In the genomic region with DNA sequence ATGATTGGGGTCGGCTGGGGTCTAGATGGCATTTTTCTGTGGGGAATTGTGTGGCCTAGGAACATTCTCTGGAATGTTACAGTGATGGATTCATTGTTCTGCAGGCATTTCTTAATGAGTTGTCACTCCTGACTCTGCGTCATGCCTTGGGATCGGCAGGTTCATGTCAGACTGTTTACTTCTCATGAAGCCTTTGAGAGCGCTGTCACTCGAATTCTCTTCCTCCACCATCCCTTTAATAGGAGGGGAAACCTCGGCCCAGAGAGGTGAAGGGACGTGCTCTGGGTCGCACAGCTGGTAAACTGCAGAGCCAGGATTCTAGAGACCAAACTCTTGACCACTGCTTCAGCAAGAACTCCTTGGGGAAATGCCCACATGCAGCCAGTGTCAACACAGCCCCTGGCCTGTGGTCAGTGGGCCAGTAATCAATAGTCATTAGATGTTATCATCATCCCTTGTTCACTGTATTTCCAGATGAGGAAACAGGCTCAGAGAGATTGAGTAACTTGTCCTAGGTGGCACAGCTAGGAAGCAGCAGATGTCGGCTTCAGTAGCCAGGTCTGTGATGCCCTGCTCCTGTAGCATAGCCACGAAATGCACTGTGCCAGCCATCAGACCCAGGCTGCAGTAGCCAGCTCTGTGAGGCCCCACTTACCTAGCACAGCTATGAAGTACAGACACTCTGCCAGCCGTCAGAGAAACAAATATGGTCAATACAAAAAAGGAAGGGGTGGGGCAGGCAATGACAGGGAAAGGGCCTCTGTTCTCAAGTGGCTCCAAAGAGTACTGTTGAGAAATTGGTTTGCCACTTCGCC, we compare ENCODE assay signal across 1 cellular context.
TF ChIP-seq lines count a peak whose summit lies in the region.

No MANE protein-coding gene starts in this region.

TF ChIP-seq in IMR-90, 13 proteins besides CTCF, POLR2A, EP300 and RAD21:
- TF ChIP-seq CEBPB (IDR thresholded peaks at IDR 0.05; ENCODE audit: low read depth, low read length) (no peak), MAFK (IDR thresholded peaks at IDR 0.05; ENCODE audit: low read depth, low read length) (no peak), NFE2L2 (IDR thresholded peaks at IDR 0.05; ENCODE audit: low read depth, low read length) (no peak), RFX5 (IDR thresholded peaks at IDR 0.05; ENCODE audit: low read depth, low read length) (no peak), BHLHE40 (IDR thresholded peaks at IDR 0.05; ENCODE audit: low read depth, low read length) (no peak), SMC3 (IDR thresholded peaks at IDR 0.05; ENCODE audit: low read depth, low read length) (no peak), CHD1 (IDR thresholded peaks at IDR 0.05; ENCODE audit: low read depth, low read length) (no peak), MXI1 (IDR thresholded peaks at IDR 0.05; ENCODE audit: borderline replicate concordance, low read depth, low read length) (no peak), FOS (IDR thresholded peaks at IDR 0.05; ENCODE audit: low read depth, low read length) (no peak), MAZ (IDR thresholded peaks at IDR 0.05; ENCODE audit: borderline replicate concordance, low read depth, low read length) (no peak)
- TF ChIP-seq, protein P1, sequence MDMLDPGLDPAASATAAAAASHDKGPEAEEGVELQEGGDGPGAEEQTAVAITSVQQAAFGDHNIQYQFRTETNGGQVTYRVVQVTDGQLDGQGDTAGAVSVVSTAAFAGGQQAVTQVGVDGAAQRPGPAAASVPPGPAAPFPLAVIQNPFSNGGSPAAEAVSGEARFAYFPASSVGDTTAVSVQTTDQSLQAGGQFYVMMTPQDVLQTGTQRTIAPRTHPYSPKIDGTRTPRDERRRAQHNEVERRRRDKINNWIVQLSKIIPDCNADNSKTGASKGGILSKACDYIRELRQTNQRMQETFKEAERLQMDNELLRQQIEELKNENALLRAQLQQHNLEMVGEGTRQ (IDR thresholded peaks at IDR 0.05; ENCODE audit: low read depth, low read length) = no peak
- TF ChIP-seq, protein P2, sequence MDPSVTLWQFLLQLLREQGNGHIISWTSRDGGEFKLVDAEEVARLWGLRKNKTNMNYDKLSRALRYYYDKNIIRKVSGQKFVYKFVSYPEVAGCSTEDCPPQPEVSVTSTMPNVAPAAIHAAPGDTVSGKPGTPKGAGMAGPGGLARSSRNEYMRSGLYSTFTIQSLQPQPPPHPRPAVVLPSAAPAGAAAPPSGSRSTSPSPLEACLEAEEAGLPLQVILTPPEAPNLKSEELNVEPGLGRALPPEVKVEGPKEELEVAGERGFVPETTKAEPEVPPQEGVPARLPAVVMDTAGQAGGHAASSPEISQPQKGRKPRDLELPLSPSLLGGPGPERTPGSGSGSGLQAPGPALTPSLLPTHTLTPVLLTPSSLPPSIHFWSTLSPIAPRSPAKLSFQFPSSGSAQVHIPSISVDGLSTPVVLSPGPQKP (IDR thresholded peaks at IDR 0.05; ENCODE audit: borderline replicate concordance, low read depth, low read length) = no peak
